Comparison of ENCODE assay signal across 1 cellular context in the genomic region with DNA sequence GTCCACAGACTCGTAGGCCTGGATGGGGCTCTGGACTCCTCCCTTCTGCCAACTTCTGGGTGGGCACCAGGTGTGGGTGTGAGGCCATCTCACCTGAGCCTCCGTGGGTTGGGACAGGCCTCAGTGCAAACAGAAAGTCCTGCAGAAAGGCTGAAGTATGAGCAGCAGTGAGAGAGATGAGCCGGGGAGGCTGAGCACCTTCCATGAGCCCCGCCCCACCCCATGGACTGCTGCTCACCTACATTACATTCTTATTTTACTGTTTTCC.
TF ChIP-seq lines count a peak whose summit lies in the region.

No MANE protein-coding gene starts in this region.

TF ChIP-seq in HepG2, 621 proteins besides CTCF, POLR2A, EP300 and RAD21 (continued from another document):
- TF ChIP-seq AGO1 (IDR thresholded peaks at IDR 0.05; ENCODE audit: low read depth, low read length, poor library complexity, severe bottlenecking), result no peak
- peak; percentile 28; the same call in 1 of the 2 replicates for TF ChIP-seq ZFX (CRISPR knock-in tag; IDR thresholded peaks at IDR 0.05; ENCODE audit: low read depth)
- TF ChIP-seq, protein P1, sequence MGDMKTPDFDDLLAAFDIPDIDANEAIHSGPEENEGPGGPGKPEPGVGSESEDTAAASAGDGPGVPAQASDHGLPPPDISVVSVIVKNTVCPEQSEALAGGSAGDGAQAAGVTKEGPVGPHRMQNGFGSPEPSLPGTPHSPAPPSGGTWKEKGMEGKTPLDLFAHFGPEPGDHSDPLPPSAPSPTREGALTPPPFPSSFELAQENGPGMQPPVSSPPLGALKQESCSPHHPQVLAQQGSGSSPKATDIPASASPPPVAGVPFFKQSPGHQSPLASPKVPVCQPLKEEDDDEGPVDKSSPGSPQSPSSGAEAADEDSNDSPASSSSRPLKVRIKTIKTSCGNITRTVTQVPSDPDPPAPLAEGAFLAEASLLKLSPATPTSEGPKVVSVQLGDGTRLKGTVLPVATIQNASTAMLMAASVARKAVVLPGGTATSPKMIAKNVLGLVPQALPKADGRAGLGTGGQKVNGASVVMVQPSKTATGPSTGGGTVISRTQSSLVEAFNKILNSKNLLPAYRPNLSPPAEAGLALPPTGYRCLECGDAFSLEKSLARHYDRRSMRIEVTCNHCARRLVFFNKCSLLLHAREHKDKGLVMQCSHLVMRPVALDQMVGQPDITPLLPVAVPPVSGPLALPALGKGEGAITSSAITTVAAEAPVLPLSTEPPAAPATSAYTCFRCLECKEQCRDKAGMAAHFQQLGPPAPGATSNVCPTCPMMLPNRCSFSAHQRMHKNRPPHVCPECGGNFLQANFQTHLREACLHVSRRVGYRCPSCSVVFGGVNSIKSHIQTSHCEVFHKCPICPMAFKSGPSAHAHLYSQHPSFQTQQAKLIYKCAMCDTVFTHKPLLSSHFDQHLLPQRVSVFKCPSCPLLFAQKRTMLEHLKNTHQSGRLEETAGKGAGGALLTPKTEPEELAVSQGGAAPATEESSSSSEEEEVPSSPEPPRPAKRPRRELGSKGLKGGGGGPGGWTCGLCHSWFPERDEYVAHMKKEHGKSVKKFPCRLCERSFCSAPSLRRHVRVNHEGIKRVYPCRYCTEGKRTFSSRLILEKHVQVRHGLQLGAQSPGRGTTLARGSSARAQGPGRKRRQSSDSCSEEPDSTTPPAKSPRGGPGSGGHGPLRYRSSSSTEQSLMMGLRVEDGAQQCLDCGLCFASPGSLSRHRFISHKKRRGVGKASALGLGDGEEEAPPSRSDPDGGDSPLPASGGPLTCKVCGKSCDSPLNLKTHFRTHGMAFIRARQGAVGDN (CRISPR knock-in tag; IDR thresholded peaks at IDR 0.05), result peak; percentile 49; the same call in 1 of the 2 replicates
- TF ChIP-seq LCORL (IDR thresholded peaks at IDR 0.05), result no peak
- no peak for TF ChIP-seq LCORL (CRISPR knock-in tag; IDR thresholded peaks at IDR 0.05)
- TF ChIP-seq PHF20 (CRISPR knock-in tag; IDR thresholded peaks at IDR 0.05), result no peak
- 0 out of 2 replicates have a peak, but pooled peaks have one; percentile 10 for TF ChIP-seq ZNF263 (CRISPR knock-in tag; IDR thresholded peaks at IDR 0.05)
- TF ChIP-seq RORA (CRISPR knock-in tag; IDR thresholded peaks at IDR 0.05), result no peak
- TF ChIP-seq NFE2 (CRISPR knock-in tag; IDR thresholded peaks at IDR 0.05), result no peak
